In genomic region chr6:26593278-26594127, GRCh38 we compare ENCODE assay signal across 1 cellular context.
TF ChIP-seq lines count a peak whose summit lies in the region.

No MANE protein-coding gene starts in this region.

TF ChIP-seq in K562, 482 proteins besides CTCF, POLR2A, EP300 and RAD21 (continued from another document and continues in another):
- TF ChIP-seq ZNF79 (CRISPR knock-in tag; IDR thresholded peaks at IDR 0.05; ENCODE audit: low read depth), result peak; percentile 78; the same call in 1 of the 2 replicates
- TF ChIP-seq HNRNPH1 (optimal IDR thresholded peaks at IDR 0.05; ENCODE audit: low read depth, low read length), result no peak
- TF ChIP-seq, protein P1, sequence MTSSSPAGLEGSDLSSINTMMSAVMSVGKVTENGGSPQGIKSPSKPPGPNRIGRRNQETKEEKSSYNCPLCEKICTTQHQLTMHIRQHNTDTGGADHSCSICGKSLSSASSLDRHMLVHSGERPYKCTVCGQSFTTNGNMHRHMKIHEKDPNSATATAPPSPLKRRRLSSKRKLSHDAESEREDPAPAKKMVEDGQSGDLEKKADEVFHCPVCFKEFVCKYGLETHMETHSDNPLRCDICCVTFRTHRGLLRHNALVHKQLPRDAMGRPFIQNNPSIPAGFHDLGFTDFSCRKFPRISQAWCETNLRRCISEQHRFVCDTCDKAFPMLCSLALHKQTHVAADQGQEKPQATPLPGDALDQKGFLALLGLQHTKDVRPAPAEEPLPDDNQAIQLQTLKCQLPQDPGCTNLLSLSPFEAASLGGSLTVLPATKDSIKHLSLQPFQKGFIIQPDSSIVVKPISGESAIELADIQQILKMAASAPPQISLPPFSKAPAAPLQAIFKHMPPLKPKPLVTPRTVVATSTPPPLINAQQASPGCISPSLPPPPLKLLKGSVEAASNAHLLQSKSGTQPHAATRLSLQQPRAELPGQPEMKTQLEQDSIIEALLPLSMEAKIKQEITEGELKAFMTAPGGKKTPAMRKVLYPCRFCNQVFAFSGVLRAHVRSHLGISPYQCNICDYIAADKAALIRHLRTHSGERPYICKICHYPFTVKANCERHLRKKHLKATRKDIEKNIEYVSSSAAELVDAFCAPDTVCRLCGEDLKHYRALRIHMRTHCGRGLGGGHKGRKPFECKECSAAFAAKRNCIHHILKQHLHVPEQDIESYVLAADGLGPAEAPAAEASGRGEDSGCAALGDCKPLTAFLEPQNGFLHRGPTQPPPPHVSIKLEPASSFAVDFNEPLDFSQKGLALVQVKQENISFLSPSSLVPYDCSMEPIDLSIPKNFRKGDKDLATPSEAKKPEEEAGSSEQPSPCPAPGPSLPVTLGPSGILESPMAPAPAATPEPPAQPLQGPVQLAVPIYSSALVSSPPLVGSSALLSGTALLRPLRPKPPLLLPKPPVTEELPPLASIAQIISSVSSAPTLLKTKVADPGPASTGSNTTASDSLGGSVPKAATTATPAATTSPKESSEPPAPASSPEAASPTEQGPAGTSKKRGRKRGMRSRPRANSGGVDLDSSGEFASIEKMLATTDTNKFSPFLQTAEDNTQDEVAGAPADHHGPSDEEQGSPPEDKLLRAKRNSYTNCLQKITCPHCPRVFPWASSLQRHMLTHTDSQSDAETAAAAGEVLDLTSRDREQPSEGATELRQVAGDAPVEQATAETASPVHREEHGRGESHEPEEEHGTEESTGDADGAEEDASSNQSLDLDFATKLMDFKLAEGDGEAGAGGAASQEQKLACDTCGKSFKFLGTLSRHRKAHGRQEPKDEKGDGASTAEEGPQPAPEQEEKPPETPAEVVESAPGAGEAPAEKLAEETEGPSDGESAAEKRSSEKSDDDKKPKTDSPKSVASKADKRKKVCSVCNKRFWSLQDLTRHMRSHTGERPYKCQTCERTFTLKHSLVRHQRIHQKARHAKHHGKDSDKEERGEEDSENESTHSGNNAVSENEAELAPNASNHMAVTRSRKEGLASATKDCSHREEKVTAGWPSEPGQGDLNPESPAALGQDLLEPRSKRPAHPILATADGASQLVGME (CRISPR knock-in tag; IDR thresholded peaks at IDR 0.05), result no peak
- peak; percentile 95 for TF ChIP-seq PTTG1 (tag; IDR thresholded peaks at IDR 0.05; ENCODE audit: low read depth)
- no peak for TF ChIP-seq SPI1 (IDR thresholded peaks at IDR 0.05; ENCODE audit: borderline replicate concordance, low read depth, low read length)
- TF ChIP-seq TAF7 (tag; IDR thresholded peaks at IDR 0.05), result peak; percentile 53; the same call in 1 of the 2 replicates
- TF ChIP-seq HDAC6 (IDR thresholded peaks at IDR 0.05; ENCODE audit: low read depth, low read length), result no peak
- TF ChIP-seq EP400 (IDR thresholded peaks at IDR 0.05), result no peak; the same call in 1 of the 2 replicates
- peak; percentile 67; the same call in 1 of the 2 replicates for TF ChIP-seq ATF4 (CRISPR knock-in tag; IDR thresholded peaks at IDR 0.05)
- 0 out of 2 replicates have a peak, but pooled peaks have one; percentile 79 for TF ChIP-seq CREB5 (CRISPR knock-in tag; IDR thresholded peaks at IDR 0.05)
- TF ChIP-seq HINFP (tag; conservative IDR thresholded peaks at IDR 0.05; ENCODE audit: low read depth), result peak; percentile 81
- no peak for TF ChIP-seq POLR2AphosphoS2 (IDR thresholded peaks at IDR 0.05; ENCODE audit: low read length)
- TF ChIP-seq NR2C1 (IDR thresholded peaks at IDR 0.05), result peak; percentile 15; the same call in 1 of the 2 replicates
- TF ChIP-seq NR2C1 (tag; IDR thresholded peaks at IDR 0.05), result peak; percentile 63
- TF ChIP-seq CHD4 (IDR thresholded peaks at IDR 0.05; ENCODE audit: insufficient read depth, insufficient replicate concordance, low read depth, low read length, poor library complexity, severe bottlenecking), result peak; percentile 76
- 0 out of 2 replicates have a peak, but pooled peaks have one; percentile 11 for TF ChIP-seq HMG20A (CRISPR knock-in tag; conservative IDR thresholded peaks at IDR 0.05)
- TF ChIP-seq KLF6 (CRISPR knock-in tag; IDR thresholded peaks at IDR 0.05; ENCODE audit: borderline replicate concordance), result peak; percentile 92; the same call in 1 of the 2 replicates
- peak in 1 of 2 experiments; percentile 37; a peak in 1 of 4 replicates for TF ChIP-seq TRIM24 (IDR thresholded peaks at IDR 0.05)
- TF ChIP-seq, protein P2, sequence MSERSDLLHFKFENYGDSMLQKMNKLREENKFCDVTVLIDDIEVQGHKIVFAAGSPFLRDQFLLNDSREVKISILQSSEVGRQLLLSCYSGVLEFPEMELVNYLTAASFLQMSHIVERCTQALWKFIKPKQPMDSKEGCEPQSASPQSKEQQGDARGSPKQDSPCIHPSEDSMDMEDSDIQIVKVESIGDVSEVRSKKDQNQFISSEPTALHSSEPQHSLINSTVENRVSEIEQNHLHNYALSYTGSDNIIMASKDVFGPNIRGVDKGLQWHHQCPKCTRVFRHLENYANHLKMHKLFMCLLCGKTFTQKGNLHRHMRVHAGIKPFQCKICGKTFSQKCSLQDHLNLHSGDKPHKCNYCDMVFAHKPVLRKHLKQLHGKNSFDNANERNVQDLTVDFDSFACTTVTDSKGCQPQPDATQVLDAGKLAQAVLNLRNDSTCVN (CRISPR knock-in tag; IDR thresholded peaks at IDR 0.05), result peak; percentile 50; the same call in 1 of the 2 replicates
- TF ChIP-seq, protein P3, sequence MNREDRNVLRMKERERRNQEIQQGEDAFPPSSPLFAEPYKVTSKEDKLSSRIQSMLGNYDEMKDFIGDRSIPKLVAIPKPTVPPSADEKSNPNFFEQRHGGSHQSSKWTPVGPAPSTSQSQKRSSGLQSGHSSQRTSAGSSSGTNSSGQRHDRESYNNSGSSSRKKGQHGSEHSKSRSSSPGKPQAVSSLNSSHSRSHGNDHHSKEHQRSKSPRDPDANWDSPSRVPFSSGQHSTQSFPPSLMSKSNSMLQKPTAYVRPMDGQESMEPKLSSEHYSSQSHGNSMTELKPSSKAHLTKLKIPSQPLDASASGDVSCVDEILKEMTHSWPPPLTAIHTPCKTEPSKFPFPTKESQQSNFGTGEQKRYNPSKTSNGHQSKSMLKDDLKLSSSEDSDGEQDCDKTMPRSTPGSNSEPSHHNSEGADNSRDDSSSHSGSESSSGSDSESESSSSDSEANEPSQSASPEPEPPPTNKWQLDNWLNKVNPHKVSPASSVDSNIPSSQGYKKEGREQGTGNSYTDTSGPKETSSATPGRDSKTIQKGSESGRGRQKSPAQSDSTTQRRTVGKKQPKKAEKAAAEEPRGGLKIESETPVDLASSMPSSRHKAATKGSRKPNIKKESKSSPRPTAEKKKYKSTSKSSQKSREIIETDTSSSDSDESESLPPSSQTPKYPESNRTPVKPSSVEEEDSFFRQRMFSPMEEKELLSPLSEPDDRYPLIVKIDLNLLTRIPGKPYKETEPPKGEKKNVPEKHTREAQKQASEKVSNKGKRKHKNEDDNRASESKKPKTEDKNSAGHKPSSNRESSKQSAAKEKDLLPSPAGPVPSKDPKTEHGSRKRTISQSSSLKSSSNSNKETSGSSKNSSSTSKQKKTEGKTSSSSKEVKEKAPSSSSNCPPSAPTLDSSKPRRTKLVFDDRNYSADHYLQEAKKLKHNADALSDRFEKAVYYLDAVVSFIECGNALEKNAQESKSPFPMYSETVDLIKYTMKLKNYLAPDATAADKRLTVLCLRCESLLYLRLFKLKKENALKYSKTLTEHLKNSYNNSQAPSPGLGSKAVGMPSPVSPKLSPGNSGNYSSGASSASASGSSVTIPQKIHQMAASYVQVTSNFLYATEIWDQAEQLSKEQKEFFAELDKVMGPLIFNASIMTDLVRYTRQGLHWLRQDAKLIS (CRISPR knock-in tag; IDR thresholded peaks at IDR 0.05), result no peak
- peak; percentile 53; the same call in 1 of the 2 replicates for TF ChIP-seq DIDO1 (tag; IDR thresholded peaks at IDR 0.05; ENCODE audit: low read depth)
- no peak for TF ChIP-seq MED1 (CRISPR knock-in tag; IDR thresholded peaks at IDR 0.05; ENCODE audit: borderline replicate concordance)
- no peak for TF ChIP-seq NFYB (IDR thresholded peaks at IDR 0.05; ENCODE audit: extremely low read depth, insufficient read length)
- TF ChIP-seq TAL1 (IDR thresholded peaks at IDR 0.05), result no peak; the same call in 1 of the 2 replicates
- no peak; the same call in 1 of the 2 replicates for TF ChIP-seq L3MBTL2 (IDR thresholded peaks at IDR 0.05)
- TF ChIP-seq MYBL2 (IDR thresholded peaks at IDR 0.05; ENCODE audit: low read depth), result no peak
- TF ChIP-seq MYBL2 (CRISPR knock-in tag; IDR thresholded peaks at IDR 0.05; ENCODE audit: borderline replicate concordance), result no peak
- no peak for TF ChIP-seq HOXB6 (CRISPR knock-in tag; IDR thresholded peaks at IDR 0.05; ENCODE audit: borderline replicate concordance)
- TF ChIP-seq ELF1 (tag; IDR thresholded peaks at IDR 0.05), result peak; percentile 48; the same call in 1 of the 2 replicates
- TF ChIP-seq MIER1 (IDR thresholded peaks at IDR 0.05; ENCODE audit: low read depth), result peak; percentile 53; the same call in 1 of the 2 replicates
- TF ChIP-seq CBX1 (IDR thresholded peaks at IDR 0.05; ENCODE audit: low read depth), result 0 out of 2 replicates have a peak, but pooled peaks have one; percentile 61
- TF ChIP-seq ZBTB33 (CRISPR knock-in tag; IDR thresholded peaks at IDR 0.05), result peak; percentile 79
- peak; percentile 16; the same call in 1 of the 2 replicates for TF ChIP-seq E2F1 (CRISPR knock-in tag; IDR thresholded peaks at IDR 0.05)
- peak; percentile 85 for TF ChIP-seq GTF2A2 (tag; IDR thresholded peaks at IDR 0.05)
- TF ChIP-seq NFE2L1 (tag; IDR thresholded peaks at IDR 0.05; ENCODE audit: borderline replicate concordance, low read depth), result no peak
- peak; percentile 98 for TF ChIP-seq ZNF592 (IDR thresholded peaks at IDR 0.05)
